In the genomic region with DNA sequence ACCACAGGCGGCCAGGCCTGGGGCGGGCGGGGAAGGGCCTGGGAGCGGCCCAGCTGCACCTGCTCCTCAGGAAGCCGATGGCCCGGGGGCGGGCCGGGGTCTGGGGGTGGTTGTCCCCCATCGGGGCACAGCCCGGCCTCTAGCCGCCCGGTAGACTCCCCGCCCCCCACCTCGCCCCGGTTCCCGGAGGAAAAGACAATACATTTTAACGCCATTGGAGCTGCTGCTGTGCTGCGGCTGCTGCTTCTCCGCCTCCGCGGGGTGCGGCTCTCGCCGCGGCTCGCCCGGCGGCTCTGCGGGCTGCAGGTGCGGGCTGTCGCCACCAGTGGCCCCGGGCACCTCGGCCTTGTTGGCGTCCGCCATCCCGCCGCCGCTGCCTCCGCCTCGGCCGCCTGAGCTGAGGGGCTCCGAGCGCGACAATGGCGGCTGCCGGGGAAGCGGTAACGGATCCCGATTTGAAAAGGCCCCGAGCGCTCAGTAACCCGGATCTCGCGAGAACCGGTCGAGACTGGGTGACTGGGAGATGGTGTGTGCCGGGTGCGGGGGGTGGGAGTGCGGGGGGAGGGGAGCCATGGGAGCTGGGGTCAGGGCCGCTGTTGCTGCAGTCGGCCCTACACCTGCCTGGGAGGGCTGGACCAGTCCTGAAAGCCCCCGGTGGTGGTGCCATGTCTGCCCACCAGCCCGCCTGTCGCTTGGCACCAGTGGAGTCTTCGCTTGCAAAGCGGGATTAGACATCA, we compare ENCODE assay signal across 8 cellular contexts. TPM values are rescaled to one million over a fixed set of nuclear protein-coding genes. Genes with fewer than 3 reads are reported as not detected.
DNase-seq lines count a peak whose midpoint lies in the region; ATAC-seq and TF ChIP-seq lines count a peak whose summit lies in the region.

A gene with protein sequence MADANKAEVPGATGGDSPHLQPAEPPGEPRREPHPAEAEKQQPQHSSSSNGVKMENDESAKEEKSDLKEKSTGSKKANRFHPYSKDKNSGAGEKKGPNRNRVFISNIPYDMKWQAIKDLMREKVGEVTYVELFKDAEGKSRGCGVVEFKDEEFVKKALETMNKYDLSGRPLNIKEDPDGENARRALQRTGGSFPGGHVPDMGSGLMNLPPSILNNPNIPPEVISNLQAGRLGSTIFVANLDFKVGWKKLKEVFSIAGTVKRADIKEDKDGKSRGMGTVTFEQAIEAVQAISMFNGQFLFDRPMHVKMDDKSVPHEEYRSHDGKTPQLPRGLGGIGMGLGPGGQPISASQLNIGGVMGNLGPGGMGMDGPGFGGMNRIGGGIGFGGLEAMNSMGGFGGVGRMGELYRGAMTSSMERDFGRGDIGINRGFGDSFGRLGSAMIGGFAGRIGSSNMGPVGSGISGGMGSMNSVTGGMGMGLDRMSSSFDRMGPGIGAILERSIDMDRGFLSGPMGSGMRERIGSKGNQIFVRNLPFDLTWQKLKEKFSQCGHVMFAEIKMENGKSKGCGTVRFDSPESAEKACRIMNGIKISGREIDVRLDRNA (minus strand): TSS at position 421 of the 737 bp plus-strand sequence. CDS start 58 bp downstream, at position 363.

- no peaks in the 10 kb centered on the region for H3K4me1 ChIP-seq in mononuclear cell (ENCODE audit: insufficient read depth, low read length)

- H3K9me3 ChIP-seq in mononuclear cell (ENCODE audit: low read depth, low read length), result no peaks in the 10 kb centered on the region

- no peak for TF ChIP-seq CTCF in epithelial cell of proximal tubule (conservative IDR thresholded peaks at IDR 0.05; ENCODE audit: low read depth, low read length)

- H3K4me3 ChIP-seq in epithelial cell of proximal tubule (ENCODE audit: low read depth, low read length), result peak within 1 kb of the TSS; percentile 71
- H3K4me3 ChIP-seq in mononuclear cell (ENCODE audit: low read length), result peak within 1 kb of the TSS; percentile 44

- peaks cover 23% of the 10 kb centered on the region for H3K27me3 ChIP-seq in mononuclear cell (ENCODE audit: insufficient read depth, low read length)

- ATAC-seq in GM19023 (IDR thresholded peaks at IDR 0.05; ENCODE audit: unreplicated experiment) (peak; percentile 83), HG03196 (IDR thresholded peaks at IDR 0.05; ENCODE audit: unreplicated experiment) (peak; percentile 58)

- peak; percentile 44 for DNase-seq in AG08395 (ENCODE audit: low spot score)
- peak; percentile 96 for DNase-seq in NCI-H69 (lab: John Stamatoyannopoulos, UW)
- DNase-seq in activated T-cell treated with anti-CD3 and anti-CD28 coated beads for 4 hours, result peak; percentile 57
- DNase-seq in epithelial cell of proximal tubule (ENCODE audit: low read depth), result no peak
- peak; percentile 58 to 61 for DNase-seq in stimulated activated CD8-positive, alpha-beta memory T cell treated with anti-CD3 and anti-CD28 coated beads, Interleukin-2, amount 100 ng/mL, for 48 hours (ENCODE audit: low read depth in 2 of 2)

RNA-seq across cellular contexts. Expression of the gene that starts here (rescaled TPM):
- 30.3 and 55.1 TPM in 2 replicates for total RNA-seq in epithelial cell of proximal tubule
- 14.1 TPM for total RNA-seq in mononuclear cell
